ENCODE assay signal across 22 cellular contexts in genomic region chr12:53466640-53467039, GRCh38. TPM values are rescaled to one million over a fixed set of nuclear protein-coding genes. Genes with fewer than 3 reads are reported as not detected.
DNase-seq lines count a peak whose midpoint lies in the region; ATAC-seq, FAIRE-seq and TF ChIP-seq lines count a peak whose summit lies in the region.
"Had no signal": no experiment of that assay in that cellular context is flagged by ENCODE, and none has a peak within 500 bp of the region (broad histone marks: within the 10 kb centered on the region; RNA-seq: fewer than 3 reads in every experiment).

No MANE protein-coding gene starts in this region.

- H3K4me3 ChIP-seq in adipocyte (ENCODE audit: low read length), result no peak overlapping the region
- H3K4me3 ChIP-seq: dorsolateral prefrontal cortex, transverse colon had no signal

- H3K79me1 ChIP-seq in H9 (ENCODE audit: insufficient read depth, low read depth, low read length, poor library complexity, severe bottlenecking), result peaks cover 14% of the 10 kb centered on the region

- no peak overlapping the region for H3K18ac ChIP-seq in H9 (ENCODE audit: insufficient read length, low read depth, low read length)

- no peak overlapping the region for H3T11ph ChIP-seq in H9 (ENCODE audit: low read length)

- no peak overlapping the region for H2AK5ac ChIP-seq in H9 (ENCODE audit: insufficient read length, low read length)

- H3K14ac ChIP-seq in H9 (ENCODE audit: insufficient read depth, low read length), result no peak overlapping the region

- H4K91ac ChIP-seq in H9 (ENCODE audit: insufficient read length, low read depth, low read length), result no peak overlapping the region

- 0 out of 2 replicates have a peak, but pooled peaks have one; percentile 55 for TF ChIP-seq POLR2A in GM12892 (IDR thresholded peaks at IDR 0.05; ENCODE audit: low read depth, low read length)

- H3K27ac Mint-ChIP-seq in H9, result peak overlapping the region; percentile 40 to 92 (median 89); a peak in 5 of 7 replicates
- peak overlapping the region in 4 of 6 donors; percentile 11 to 85 (median 67) for H3K27ac Mint-ChIP-seq in naive B cell
- H3K27ac Mint-ChIP-seq: activated B cell treated with CpG ODN at 0.5 μM for 24 hours; T-helper 1 cell treated with Interleukin-12 subunit alpha and Interleukin-12 subunit beta and Interleukin-4 antibody, amounts not matched to agents 30 μg/mL and 1 μg/mL, for 36 hours had no signal

- no peak overlapping the region for H2BK120ac ChIP-seq in H9 (ENCODE audit: low read depth, low read length, poor library complexity, severe bottlenecking)

- H3K27me3 ChIP-seq in H9 (ENCODE audit: insufficient read depth, low read length), result no peaks in the 10 kb centered on the region
- H3K27me3 ChIP-seq in adipocyte (replicated peaks; ENCODE audit: control insufficient read depth, insufficient read depth, low read length), result no peaks in the 10 kb centered on the region
- H3K27me3 ChIP-seq: dorsolateral prefrontal cortex, transverse colon had no signal

- no peaks in the 10 kb centered on the region; the same call in none of the 2 replicates for H3K79me2 ChIP-seq in H9 (ENCODE audit: insufficient read depth, low read length)

- H3K27ac ChIP-seq in H9 (ENCODE audit: insufficient read length, low read depth, low read length), result no peak overlapping the region
- H3K27ac ChIP-seq: transverse colon had no signal

- no peak overlapping the region for H3K4me3 Mint-ChIP-seq in H9
- no peak overlapping the region for H3K4me3 Mint-ChIP-seq in naive B cell
- H3K4me3 Mint-ChIP-seq: activated B cell treated with CpG ODN at 0.5 μM for 24 hours; nephron; T-helper 1 cell treated with Interleukin-12 subunit alpha and Interleukin-12 subunit beta and Interleukin-4 antibody, amounts not matched to agents 30 μg/mL and 1 μg/mL, for 36 hours had no signal

- peaks cover 34 to 56% of the 10 kb centered on the region in 2 experiments for H3K4me1 Mint-ChIP-seq in H9
- peaks cover 5 to 27% (median 13%) of the 10 kb centered on the region in 3 donors for H3K4me1 Mint-ChIP-seq in naive B cell

- peaks cover 77 to 99% (median 96%) of the 10 kb centered on the region in 3 experiments; a peak in 6 of 7 replicates for H3K36me3 Mint-ChIP-seq in H9 (ENCODE audit: insufficient read depth in 1 of 3, low read depth in 3 of 3)
- peaks cover 18 to 29% of the 10 kb centered on the region in 2 donors for H3K36me3 Mint-ChIP-seq in naive B cell

- DNase-seq in GM12892 (ENCODE audit: insufficient read length) (no peak), H9 (no peak), adipocyte (ENCODE audit: low read depth) (no peak), naive B cell (no peak)
- DNase-seq: activated B cell treated with CpG ODN at 0.5 μM for 24 hours; activated naive CD4-positive, alpha-beta T cell treated with anti-CD3 and anti-CD28 coated beads, Interleukin-2, amount 50 U/mL, for 16 hours; BE2C; dorsolateral prefrontal cortex; GDM1; HCEC 1CT; head of caudate nucleus; NCI-H1436 treated with DMSO at 0.1 percent for 48 hours; SHP77 treated with DMSO at 0.1 percent for 48 hours; transverse colon had no signal

- H3K9me3 Mint-ChIP-seq in H9, result no peaks in the 10 kb centered on the region; a peak in 1 of 5 replicates
- H3K9me3 Mint-ChIP-seq in naive B cell, result no peaks in the 10 kb centered on the region
- H3K9me3 Mint-ChIP-seq: activated B cell treated with CpG ODN at 0.5 μM for 24 hours; nephron; T-helper 1 cell treated with Interleukin-12 subunit alpha and Interleukin-12 subunit beta and Interleukin-4 antibody, amounts not matched to agents 30 μg/mL and 1 μg/mL, for 36 hours had no signal

- no peak for TF ChIP-seq CTCF in H9 (conservative IDR thresholded peaks at IDR 0.05)

- H3K36me3 ChIP-seq in adipocyte (ENCODE audit: control insufficient read depth, insufficient read depth, low read length, severe bottlenecking), result peaks cover 98% of the 10 kb centered on the region

- no peaks in the 10 kb centered on the region for H3K23me2 ChIP-seq in H9 (ENCODE audit: insufficient read length, low read depth, low read length, poor library complexity, severe bottlenecking)

- no CpG with 5 or more reads among the region's 4 CpGs for WGBS in H9 (ENCODE audit: extremely low coverage, insufficient read length, low lambda C conversion rate)

- no peaks in the 10 kb centered on the region for H3K27me3 Mint-ChIP-seq in H9 (ENCODE audit: low read depth)
- no peaks in the 10 kb centered on the region for H3K27me3 Mint-ChIP-seq in naive B cell
- H3K27me3 Mint-ChIP-seq: activated B cell treated with CpG ODN at 0.5 μM for 24 hours had no signal

- H3K56ac ChIP-seq in H9 (ENCODE audit: insufficient read length, low read depth, low read length), result no peak overlapping the region

- no peak overlapping the region for H3K4ac ChIP-seq in H9 (ENCODE audit: low read depth, low read length)

- H2BK12ac ChIP-seq in H9 (ENCODE audit: insufficient read length, low read depth, low read length), result no peak overlapping the region

- H2BK15ac ChIP-seq in H9 (ENCODE audit: low read depth, low read length), result no peak overlapping the region

- no peak overlapping the region for H3K23ac ChIP-seq in H9 (ENCODE audit: insufficient read length, low read depth, low read length)

- H2BK20ac ChIP-seq in H9 (ENCODE audit: low read depth, low read length, poor library complexity, severe bottlenecking), result no peak overlapping the region

- ATAC-seq in naive B cell (ENCODE audit: low read depth in 2 of 2) (no peak), GM18868 (IDR thresholded peaks at IDR 0.05; ENCODE audit: unreplicated experiment) (no peak), GM21619 (IDR thresholded peaks at IDR 0.05; ENCODE audit: unreplicated experiment) (no peak), GM21360 (IDR thresholded peaks at IDR 0.05; ENCODE audit: unreplicated experiment) (no peak)

- H3K4me2 ChIP-seq in H9 (ENCODE audit: insufficient read depth, insufficient read length, low read length), result no peak overlapping the region

- H4K8ac ChIP-seq in H9 (replicated peaks; ENCODE audit: insufficient read length, low read depth, low read length), result no peak overlapping the region

- H3K9ac ChIP-seq in H9 (ENCODE audit: extremely low read depth, insufficient read length, low read length) (no peak overlapping the region), adipocyte (ENCODE audit: low read length) (peak overlapping the region; percentile 44)

- H2AFZ ChIP-seq in H9 (ENCODE audit: low read length), result no peak overlapping the region

- H3K4me1 ChIP-seq in H9 (ENCODE audit: insufficient read depth, low read length) (no peaks in the 10 kb centered on the region), adipocyte (ENCODE audit: control insufficient read depth, insufficient read depth, low read length) (peaks cover 32% of the 10 kb centered on the region)

- no peaks in the 10 kb centered on the region for H4K20me1 ChIP-seq in H9 (ENCODE audit: control insufficient read depth, insufficient read depth, insufficient read length)

- H3K9me3 ChIP-seq in H9 (ENCODE audit: control insufficient read depth, low read depth, low read length) (no peaks in the 10 kb centered on the region), adipocyte (ENCODE audit: control insufficient read depth, low read length) (no peaks in the 10 kb centered on the region)
- H3K9me3 ChIP-seq: BE2C, transverse colon had no signal

- H4K5ac ChIP-seq in H9 (ENCODE audit: insufficient read length, low read depth, low read length), result no peak overlapping the region

- H2BK5ac ChIP-seq in H9 (ENCODE audit: insufficient read length, low read length), result no peak overlapping the region

- no peak for FAIRE-seq in GM12892 (lab: Jason Lieb, UNC)
- FAIRE-seq: GM12891 had no signal

RNA-seq across cellular contexts. Expression of gene PCBP2, which starts 14.7 kb away (rescaled TPM):
- polyA plus RNA-seq in GM12892 (2012; ENCODE audit: missing spikeins), result 590 TPM
- 1,184 and 1,207 TPM in 2 replicates for total RNA-seq in H9 (2021)
- polyA plus RNA-seq in naive B cell (ENCODE audit: low read depth in 6 of 6), result 100 to 1,000 TPM; 116 to 172 (median 146) TPM

RNA-seq across cellular contexts. Expression of gene PRR13, which starts 25.1 kb away (rescaled TPM):
- polyA plus RNA-seq in GM12892 (2012; ENCODE audit: missing spikeins), result 227 TPM
- total RNA-seq in H9 (2021), result 144 and 147 TPM in 2 replicates
- 1,000 to 10,000 TPM in 1 of 6 donors, 100 to 1,000 TPM in 5; 660 to 1,169 (median 730) TPM for polyA plus RNA-seq in naive B cell (ENCODE audit: low read depth in 6 of 6)

RNA-seq across cellular contexts. Expression of gene MAP3K12, which starts 32.6 kb away (rescaled TPM):
- polyA plus RNA-seq in GM12892 (2012; ENCODE audit: missing spikeins), result 14.1 TPM
- 22.3 and 26.6 TPM in 2 replicates for total RNA-seq in H9 (2021)
- polyA plus RNA-seq in naive B cell (ENCODE audit: low read depth in 6 of 6), result 1 to 10 TPM in 4 of 6 donors, under 1 TPM in 1, not detected in 1; 1.00 to 1.8 (median 1.4) TPM

RNA-seq across cellular contexts. Expression of gene TARBP2, which starts 34.4 kb away (rescaled TPM):
- polyA plus RNA-seq in GM12892 (2012; ENCODE audit: missing spikeins), result 30.4 TPM
- total RNA-seq in H9 (2021), result 79.2 and 80.1 TPM in 2 replicates
- polyA plus RNA-seq in naive B cell (ENCODE audit: low read depth in 6 of 6), result 10 to 100 TPM; 14.8 to 29.0 (median 18.5) TPM

RNA-seq across cellular contexts. Expression of gene NPFF, which starts 40.6 kb away (rescaled TPM):
- not detected for polyA plus RNA-seq in GM12892 (2012; ENCODE audit: missing spikeins)
- not detected in 2 replicates for total RNA-seq in H9 (2021)
- not detected for polyA plus RNA-seq in naive B cell (ENCODE audit: low read depth in 6 of 6)
- total RNA-seq: activated B cell treated with CpG ODN at 0.5 μM for 24 hours, fibroblast of lung, LHCN-M2, transverse colon had no signal
- polyA plus RNA-seq: fibroblast of lung had no signal
